ENCODE assay signal across 8 cellular contexts in the genomic region with DNA sequence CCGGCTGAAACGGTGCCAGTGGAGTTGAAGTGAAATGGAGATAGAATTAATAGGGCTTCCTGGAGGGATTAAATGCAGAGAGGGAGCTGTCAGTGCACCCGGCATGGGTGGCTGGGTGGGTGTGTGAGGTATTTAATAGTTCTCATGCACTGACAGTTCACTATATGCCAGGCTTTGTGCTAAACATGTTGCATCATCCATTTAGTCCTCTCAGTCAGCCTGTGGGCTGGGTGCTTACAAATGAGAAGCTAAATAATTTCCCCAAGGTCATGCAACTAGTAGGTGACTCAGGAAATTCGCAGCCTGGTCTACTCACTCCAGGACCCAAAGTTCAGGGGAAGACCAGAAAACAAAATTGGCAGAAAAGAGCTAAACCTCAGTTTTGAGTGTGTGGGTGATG.
DNase-seq lines count a peak whose midpoint lies in the region; ATAC-seq and TF ChIP-seq lines count a peak whose summit lies in the region.

No MANE protein-coding gene starts in this region.

- H3K27me3 ChIP-seq in WERI-Rb-1 (ENCODE audit: insufficient read depth, low read depth, severe bottlenecking) (no peaks in the 10 kb centered on the region), Peyer's patch (no peaks in the 10 kb centered on the region)

- H3K36me3 ChIP-seq in WERI-Rb-1 (no peaks in the 10 kb centered on the region), Peyer's patch (no peaks in the 10 kb centered on the region)

- peak; percentile 82 for ATAC-seq in HG02588 (IDR thresholded peaks at IDR 0.05; ENCODE audit: unreplicated experiment)
- ATAC-seq in left lobe of liver = peak; percentile 67

- no peak for TF ChIP-seq POLR2A in Peyer's patch (IDR thresholded peaks at IDR 0.05)

- H3K4me1 ChIP-seq in Peyer's patch = no peaks in the 10 kb centered on the region

- H3K27ac ChIP-seq in WERI-Rb-1 (no peak overlapping the region), Peyer's patch (no peak overlapping the region)

- DNase-seq in Ammon's horn (ENCODE audit: low spot score) = peak; percentile 54
- DNase-seq in WERI-Rb-1 = peak; percentile 29
- DNase-seq in left lobe of liver (ENCODE audit: low spot score) = no peak
- no peak for DNase-seq in NCI-H2081 (lab: John Stamatoyannopoulos, UW)
- no peak for DNase-seq in NCI-H446 (lab: John Stamatoyannopoulos, UW)
- no peak for DNase-seq in NAMALWA (ENCODE audit: low spot score)
- no peak for DNase-seq in Peyer's patch

- TF ChIP-seq CTCF in WERI-Rb-1 (IDR thresholded peaks at IDR 0.05; ENCODE audit: low read depth, low read length) (no peak), Peyer's patch (IDR thresholded peaks at IDR 0.05) (no peak)

- H3K4me3 ChIP-seq in WERI-Rb-1 (ENCODE audit: low read depth, low read length) (no peak overlapping the region), Peyer's patch (no peak overlapping the region)

- no peaks in the 10 kb centered on the region for H3K9me3 ChIP-seq in WERI-Rb-1 (ENCODE audit: severe bottlenecking)
- H3K9me3 ChIP-seq in Peyer's patch = no peaks in the 10 kb centered on the region

Comparison
In these comparisons a context has a peak if more than half of its experiments do, and no peak if none do; other contexts are left out.
1. DNase-seq: peak in Ammon's horn (single experiment) and WERI-Rb-1 (single experiment); none in left lobe of liver (single experiment), NCI-H2081 (0 of 2), NCI-H446 (0 of 2), NAMALWA (single experiment) and Peyer's patch (0 of 3).